Comparison of ENCODE assay signal across 8 cellular contexts in the genomic region with DNA sequence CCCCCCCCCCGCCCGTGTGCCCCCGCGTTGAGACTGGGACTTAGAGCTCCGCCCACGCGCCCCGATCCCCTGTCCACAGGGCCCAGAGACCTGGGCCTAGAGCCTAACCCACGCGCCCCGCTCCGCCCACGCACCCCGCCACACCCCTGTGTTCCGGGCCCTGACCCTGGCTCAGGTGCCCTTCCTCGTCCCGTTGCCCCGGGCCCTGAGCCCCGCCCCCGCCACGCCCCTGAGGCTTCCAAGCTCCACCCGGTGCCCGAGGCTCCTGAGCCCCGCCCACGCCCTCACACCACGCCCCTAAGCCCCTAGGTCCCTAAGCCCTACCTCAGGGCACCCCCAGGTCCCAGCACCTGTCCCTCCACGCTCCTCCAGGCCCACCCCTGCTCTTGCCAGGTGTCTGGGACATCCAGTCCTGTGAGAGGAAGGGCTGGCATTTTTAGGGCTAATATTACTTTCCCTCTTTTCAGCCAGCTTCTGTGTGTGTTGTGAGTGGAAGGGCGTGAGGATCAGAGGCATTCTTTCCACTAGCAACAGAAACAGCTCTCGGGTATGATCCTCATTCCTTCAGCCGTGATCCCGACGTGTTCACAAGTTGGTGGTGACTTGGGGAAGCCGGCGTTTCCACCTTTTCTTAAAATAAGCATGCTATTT. TPM values are rescaled to one million over a fixed set of nuclear protein-coding genes. Genes with fewer than 3 reads are reported as not detected.
DNase-seq lines count a peak whose midpoint lies in the region; ATAC-seq, FAIRE-seq and TF ChIP-seq lines count a peak whose summit lies in the region.

No MANE protein-coding gene starts in this region.

- no peak for TF ChIP-seq CTCF in lower leg skin (IDR thresholded peaks at IDR 0.05)

- no peak for TF ChIP-seq POLR2A in GM12891 (IDR thresholded peaks at IDR 0.05; ENCODE audit: low read depth, low read length)
- TF ChIP-seq POLR2A in lower leg skin (IDR thresholded peaks at IDR 0.05): no peak

- H3K4me3 ChIP-seq in lower leg skin (ENCODE audit: low read depth, poor library complexity, severe bottlenecking): no peak overlapping the region

- intact Hi-C loops in lower leg skin (cut with DNase I; ENCODE audit: low total_unique reads): no loop called here

- WGBS in lower leg skin, 2 donors: 7% methylated on average over 14 to 24 of the region's 34 CpGs

- peak overlapping the region; percentile 29 for H3K27ac ChIP-seq in cingulate gyrus (ENCODE audit: low read depth, low read length)

- ATAC-seq in HG02610 (IDR thresholded peaks at IDR 0.05; ENCODE audit: unreplicated experiment): peak; percentile 50

- DNase-seq in GM12891 (ENCODE audit: insufficient read length, low spot score) (peak; percentile 66), NCI-H1105 (lab: John Stamatoyannopoulos, UW) (peak; percentile 56), lower leg skin (ENCODE audit: low spot score in 2 of 2) (peak; percentile 81 to 97), NCI-H187 treated with DMSO at 0.1 percent for 48 hours (lab: John Stamatoyannopoulos, UW) (no peak)
- DNase-seq in activated CD4-positive, alpha-beta T cell treated with anti-CD3 and anti-CD28 coated beads for 1 hour: peak; percentile 77
- peak; percentile 58 to 88 (median 68) for DNase-seq in stimulated activated CD4-positive, alpha-beta T cell treated with anti-CD3 and anti-CD28 coated beads, TNF-alpha, amount 100 ng/mL, for 48 hours (ENCODE audit: low read depth in 3 of 3)

- FAIRE-seq in GM12891 (lab: Jason Lieb, UNC): peak; percentile 87

TF ChIP-seq in GM12891, 5 proteins besides CTCF, POLR2A, EP300 and RAD21:
- TF ChIP-seq SPI1 (IDR thresholded peaks at IDR 0.05; ENCODE audit: low read depth, low read length) (no peak), POLR2AphosphoS5 (IDR thresholded peaks at IDR 0.05; ENCODE audit: low read depth, low read length) (no peak), TAF1 (IDR thresholded peaks at IDR 0.05; ENCODE audit: low read depth, low read length) (no peak)

RNA-seq across cellular contexts. Expression of a gene that starts 0.6 kb away (rescaled TPM):
- polyA plus RNA-seq in GM12891 (2012; ENCODE audit: low read depth, missing spikeins): 6.8 TPM
- total RNA-seq in lower leg skin: 10 to 100 TPM; 49.5 to 95.7 (median 60.8) TPM
